Comparison of ENCODE assay signal across 1 cellular context in the genomic region with DNA sequence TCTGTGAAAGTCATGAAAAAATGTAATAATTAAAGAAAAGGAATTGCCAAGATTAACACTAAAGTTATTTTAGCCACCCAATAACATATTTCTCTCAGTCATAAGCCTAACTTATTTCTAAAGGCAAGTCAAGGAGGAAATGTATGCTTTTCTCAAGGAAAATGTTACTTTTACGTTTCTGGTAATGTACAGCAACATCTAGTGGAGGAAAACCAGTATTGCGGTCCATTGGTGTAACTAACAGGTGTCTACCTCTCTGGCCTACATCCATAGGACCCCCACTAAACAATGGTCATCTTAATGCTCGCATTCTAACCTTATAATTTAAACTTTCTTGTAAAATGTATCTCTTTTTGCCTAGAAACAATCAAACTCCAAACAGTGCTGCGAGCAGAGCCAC.
TF ChIP-seq lines count a peak whose summit lies in the region.

No MANE protein-coding gene starts in this region.

TF ChIP-seq in Ishikawa, 13 proteins besides CTCF, POLR2A, EP300 and RAD21 (continued from another document):
- TF ChIP-seq, protein P1, sequence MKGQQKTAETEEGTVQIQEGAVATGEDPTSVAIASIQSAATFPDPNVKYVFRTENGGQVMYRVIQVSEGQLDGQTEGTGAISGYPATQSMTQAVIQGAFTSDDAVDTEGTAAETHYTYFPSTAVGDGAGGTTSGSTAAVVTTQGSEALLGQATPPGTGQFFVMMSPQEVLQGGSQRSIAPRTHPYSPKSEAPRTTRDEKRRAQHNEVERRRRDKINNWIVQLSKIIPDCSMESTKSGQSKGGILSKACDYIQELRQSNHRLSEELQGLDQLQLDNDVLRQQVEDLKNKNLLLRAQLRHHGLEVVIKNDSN (IDR thresholded peaks at IDR 0.05) = no peak
- TF ChIP-seq TAF1 (IDR thresholded peaks at IDR 0.05; ENCODE audit: low read depth) (no peak), YY1 (IDR thresholded peaks at IDR 0.05; ENCODE audit: low read depth) (no peak)
